Comparison of ENCODE assay signal across 9 cellular contexts in the genomic region with DNA sequence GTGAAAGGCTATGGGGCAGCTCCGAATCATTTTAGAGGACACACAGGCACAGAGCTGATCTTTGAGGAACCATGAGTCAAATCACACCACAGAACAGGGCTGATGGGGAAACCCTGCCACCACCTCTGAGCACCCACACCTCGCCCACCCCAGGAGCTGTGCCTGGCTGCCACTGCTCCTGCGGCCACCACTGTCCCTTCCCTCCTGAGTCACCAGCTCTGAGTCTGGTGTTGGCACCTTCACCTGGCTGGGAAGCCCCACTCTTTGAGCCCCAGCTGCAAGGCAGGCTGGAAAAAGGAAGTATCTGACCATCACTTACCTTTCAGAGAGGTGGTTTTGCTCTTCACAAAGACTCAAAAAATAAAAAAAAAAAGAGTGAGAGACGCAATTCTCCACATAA.
DNase-seq lines count a peak whose midpoint lies in the region; ATAC-seq, FAIRE-seq and TF ChIP-seq lines count a peak whose summit lies in the region.
"Had no signal": no experiment of that assay in that cellular context is flagged by ENCODE, and none has a peak within 500 bp of the region (broad histone marks: within the 10 kb centered on the region; RNA-seq: fewer than 3 reads in every experiment).

No MANE protein-coding gene starts in this region.

- no peak for TF ChIP-seq EP300 in gastroesophageal sphincter (IDR thresholded peaks at IDR 0.05)

- WGBS in gastroesophageal sphincter (ENCODE audit: low coverage in 1 of 2), 2 donors: 86% methylated on average over 1 of the region's 4 CpGs; no CpG with 5 or more reads in 1 of the 2 donors

- DNase-seq in effector memory CD8-positive, alpha-beta T cell: no peak
- no peak for DNase-seq in NCI-H187 (lab: John Stamatoyannopoulos, UW)
- DNase-seq in effector CD8-positive, alpha-beta T cell (lab: John Stamatoyannopoulos, UW): no peak
- no peak for DNase-seq in D721Med (ENCODE audit: insufficient read length, low spot score)
- DNase-seq: NCI-H2107 had no signal

- no peak overlapping the region for H3K27ac ChIP-seq in gastroesophageal sphincter

- peaks cover 43 to 81% of the 10 kb centered on the region in 2 donors for H3K27me3 Mint-ChIP-seq in effector memory CD8-positive, alpha-beta T cell

- no peak overlapping the region for H3K4me3 ChIP-seq in gastroesophageal sphincter

- ATAC-seq in GM18499 (IDR thresholded peaks at IDR 0.05; ENCODE audit: insufficient read depth, unreplicated experiment): peak; percentile 43
- ATAC-seq in GM19452 (IDR thresholded peaks at IDR 0.05; ENCODE audit: unreplicated experiment): peak; percentile 60
- ATAC-seq in HG03108 (IDR thresholded peaks at IDR 0.05; ENCODE audit: unreplicated experiment): peak; percentile 51
- peak; percentile 21 for ATAC-seq in effector memory CD8-positive, alpha-beta T cell (replicated peaks)
- ATAC-seq in gastroesophageal sphincter: no peak

- H3K9me3 ChIP-seq in gastroesophageal sphincter: no peaks in the 10 kb centered on the region

- H3K4me1 ChIP-seq in gastroesophageal sphincter: peaks cover 3 to 33% (median 3%) of the 10 kb centered on the region in 3 donors

- no peak for TF ChIP-seq CTCF in gastroesophageal sphincter (IDR thresholded peaks at IDR 0.05)
- TF ChIP-seq CTCF in D721Med (IDR thresholded peaks at IDR 0.05; ENCODE audit: insufficient read depth, missing control alignments): no peak

- peaks cover 4% of the 10 kb centered on the region for H3K36me3 Mint-ChIP-seq in effector memory CD8-positive, alpha-beta T cell (ENCODE audit: insufficient read depth)

- H3K27me3 ChIP-seq in gastroesophageal sphincter: no peaks in the 10 kb centered on the region

- TF ChIP-seq POLR2A in gastroesophageal sphincter (IDR thresholded peaks at IDR 0.05): no peak

- FAIRE-seq in D721Med (lab: Jason Lieb, UNC): no peak

- no peaks in the 10 kb centered on the region for H3K36me3 ChIP-seq in gastroesophageal sphincter

- H3K4me3 Mint-ChIP-seq in effector memory CD8-positive, alpha-beta T cell: no peak overlapping the region

- peaks cover 3 to 8% of the 10 kb centered on the region in 2 donors for H3K4me1 Mint-ChIP-seq in effector memory CD8-positive, alpha-beta T cell (ENCODE audit: low read depth in 2 of 2)

- H3K27ac Mint-ChIP-seq in effector memory CD8-positive, alpha-beta T cell: peak overlapping the region in 1 of 2 donors; percentile 26

- no peaks in the 10 kb centered on the region for H3K9me3 Mint-ChIP-seq in effector memory CD8-positive, alpha-beta T cell
